In genomic region chr1:26307363-26307781, GRCh38 we compare ENCODE assay signal across 1 cellular context.
TF ChIP-seq lines count a peak whose summit lies in the region.

No MANE protein-coding gene starts in this region.

TF ChIP-seq in A549, 52 proteins besides CTCF, POLR2A, EP300 and RAD21 (continued from another document):
- TF ChIP-seq RNF2 (IDR thresholded peaks at IDR 0.05; ENCODE audit: borderline replicate concordance, low read depth) (no peak), EHMT2 (IDR thresholded peaks at IDR 0.05; ENCODE audit: low read depth) (no peak), MAFK (IDR thresholded peaks at IDR 0.05; ENCODE audit: partially characterized antibody) (no peak), BHLHE40 (IDR thresholded peaks at IDR 0.05; ENCODE audit: low read depth, low read length) (no peak), JUN (IDR thresholded peaks at IDR 0.05) (no peak), PHF8 (IDR thresholded peaks at IDR 0.05; ENCODE audit: borderline replicate concordance, low read depth) (no peak), CBX8 (IDR thresholded peaks at IDR 0.05) (no peak), HES2 (IDR thresholded peaks at IDR 0.05) (no peak), USF2 (IDR thresholded peaks at IDR 0.05) (no peak)
